ENCODE assay signal across 14 cellular contexts in the genomic region with DNA sequence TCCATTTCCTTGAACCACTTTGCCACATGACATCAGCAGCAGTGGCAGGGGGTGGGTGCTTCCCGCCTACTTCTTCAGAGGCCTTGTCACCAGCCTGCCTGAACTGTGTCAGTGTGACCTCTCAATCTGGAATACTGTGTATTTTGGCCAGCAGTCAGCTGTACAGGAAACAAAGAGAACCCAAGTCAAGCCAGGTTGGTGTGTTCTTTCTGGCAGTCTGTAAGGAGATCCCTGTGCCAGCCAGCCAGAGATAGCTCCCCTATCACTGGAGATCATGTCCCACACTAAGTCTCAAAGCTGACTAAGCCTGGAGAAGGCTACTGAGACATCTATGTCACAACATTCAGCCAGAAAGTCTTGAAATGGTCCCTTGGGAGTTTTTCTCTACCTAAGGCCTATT.
DNase-seq lines count a peak whose midpoint lies in the region; ATAC-seq and TF ChIP-seq lines count a peak whose summit lies in the region.
"Had no signal": no experiment of that assay in that cellular context is flagged by ENCODE, and none has a peak within 500 bp of the region (broad histone marks: within the 10 kb centered on the region; RNA-seq: fewer than 3 reads in every experiment).

No MANE protein-coding gene starts in this region.

- no peak for TF ChIP-seq CTCF in left ventricle myocardium inferior (IDR thresholded peaks at IDR 0.05; ENCODE audit: borderline replicate concordance)

- H3K9ac ChIP-seq in adipocyte (ENCODE audit: low read length): peak overlapping the region; percentile 18
- H3K9ac ChIP-seq: neural progenitor cell had no signal

- H3K27me3 ChIP-seq in adipocyte (replicated peaks; ENCODE audit: control insufficient read depth, insufficient read depth, low read length): no peaks in the 10 kb centered on the region
- no peaks in the 10 kb centered on the region for H3K27me3 ChIP-seq in left ventricle myocardium inferior (ENCODE audit: low read depth)
- H3K27me3 ChIP-seq in SJCRH30: no peaks in the 10 kb centered on the region
- H3K27me3 ChIP-seq: neural progenitor cell had no signal

- H3K27ac ChIP-seq in left ventricle myocardium inferior (replicated peaks) (peak overlapping the region; percentile 75), SJCRH30 (no peak overlapping the region)
- H3K27ac ChIP-seq: neural progenitor cell, RWPE1 had no signal

- peaks cover 51% of the 10 kb centered on the region for H3K4me1 ChIP-seq in adipocyte (ENCODE audit: control insufficient read depth, insufficient read depth, low read length)
- H3K4me1 ChIP-seq in left ventricle myocardium inferior: peaks cover 34% of the 10 kb centered on the region
- no peaks in the 10 kb centered on the region for H3K4me1 ChIP-seq in SJCRH30
- H3K4me1 ChIP-seq: HAP-1 had no signal

- no peak overlapping the region for H3K4me3 ChIP-seq in adipocyte (ENCODE audit: low read length)
- no peak overlapping the region for H3K4me3 ChIP-seq in left ventricle myocardium inferior
- H3K4me3 ChIP-seq in SJCRH30: no peak overlapping the region
- H3K4me3 ChIP-seq: HAP-1, neural progenitor cell had no signal

- ATAC-seq in sciatic nerve (peak; percentile 37), HG02973 (IDR thresholded peaks at IDR 0.05; ENCODE audit: unreplicated experiment) (no peak)

- H3K9me3 ChIP-seq in adipocyte (ENCODE audit: control insufficient read depth, low read length): no peaks in the 10 kb centered on the region
- H3K9me3 ChIP-seq in left ventricle myocardium inferior (replicated peaks): no peaks in the 10 kb centered on the region
- H3K9me3 ChIP-seq in SJCRH30 (replicated peaks): no peaks in the 10 kb centered on the region
- H3K9me3 ChIP-seq: HAP-1 had no signal

- DNase-seq in DMS53 treated with DMSO at 0.1 percent for 48 hours (lab: John Stamatoyannopoulos, UW; ENCODE audit: unreplicated experiment) (peak; percentile 56), adipocyte (ENCODE audit: low read depth) (peak; percentile 58), left ventricle myocardium inferior (peak; percentile 54), sciatic nerve (ENCODE audit: low spot score) (no peak), SW480 (ENCODE audit: low spot score) (no peak), foreskin melanocyte (no peak), SJCRH30 (no peak)
- DNase-seq: activated naive CD4-positive, alpha-beta T cell treated with anti-CD3 and anti-CD28 coated beads, Interleukin-2, amount 50 U/mL, for 16 hours; NCI-H1105; NCI-H524 had no signal

- intact Hi-C loops in left ventricle myocardium inferior (cut with micrococcal nuclease): no loop called here
- intact Hi-C loops in sciatic nerve (cut with DNase I): no loop called here

- H3K36me3 ChIP-seq in adipocyte (ENCODE audit: control insufficient read depth, insufficient read depth, low read length, severe bottlenecking) (no peaks in the 10 kb centered on the region), left ventricle myocardium inferior (no peaks in the 10 kb centered on the region), SJCRH30 (no peaks in the 10 kb centered on the region)
- H3K36me3 ChIP-seq: HAP-1, neural progenitor cell had no signal

Comparison
In these comparisons a context has a peak if more than half of its experiments do, and no peak if none do; other contexts are left out.
1. DNase-seq: peak in DMS53 treated with DMSO at 0.1 percent for 48 hours (single experiment), adipocyte (single experiment) and left ventricle myocardium inferior (single experiment); none in sciatic nerve (single experiment), SW480 (single experiment), foreskin melanocyte (single experiment) and SJCRH30 (0 of 2).